In genomic region chr17:41464682-41465081, GRCh38 we compare ENCODE assay signal across 9 cellular contexts. TPM values are rescaled to one million over a fixed set of nuclear protein-coding genes. Genes with fewer than 3 reads are reported as not detected.
DNase-seq lines count a peak whose midpoint lies in the region; ATAC-seq and TF ChIP-seq lines count a peak whose summit lies in the region.
"Had no signal": no experiment of that assay in that cellular context is flagged by ENCODE, and none has a peak within 500 bp of the region (broad histone marks: within the 10 kb centered on the region; RNA-seq: fewer than 3 reads in every experiment).

No MANE protein-coding gene starts in this region.

- H3K4me3 ChIP-seq in retinal pigment epithelial cell (ENCODE audit: low read length) = no peak overlapping the region

- no peak for TF ChIP-seq CTCF in retinal pigment epithelial cell (conservative IDR thresholded peaks at IDR 0.05; ENCODE audit: low read depth, low read length)

- ATAC-seq in GM21390 (IDR thresholded peaks at IDR 0.05; ENCODE audit: unreplicated experiment) (no peak), HG02610 (IDR thresholded peaks at IDR 0.05; ENCODE audit: unreplicated experiment) (no peak)

- DNase-seq in EH (ENCODE audit: low read depth) = peak; percentile 98
- peak; percentile 97 for DNase-seq in RPMI7951 (ENCODE audit: low read depth)
- DNase-seq in fibroblast of the conjunctiva (ENCODE audit: low read depth) = peak; percentile 68
- peak; percentile 97 for DNase-seq in retinal pigment epithelial cell (ENCODE audit: low read depth)
- DNase-seq in effector CD4-positive, alpha-beta T cell = no peak
- DNase-seq in SIG-M5 (lab: John Stamatoyannopoulos, UW) = no peak
- DNase-seq: NCI-H1092 treated with DMSO at 0.1 percent for 48 hours had no signal

RNA-seq across cellular contexts. Expression of gene KRT32, which starts 2.5 kb away (rescaled TPM):
- not detected in 2 replicates for total RNA-seq in RPMI7951 (2014; rRNA removed; shearing (Covaris generic))

RNA-seq across cellular contexts. Expression of gene KRT35, which starts 16.3 kb away (rescaled TPM):
- not detected in 2 replicates for total RNA-seq in RPMI7951 (2014; rRNA removed; shearing (Covaris generic))

RNA-seq across cellular contexts. Expression of gene KRT38, which starts 23.9 kb away (rescaled TPM):
- total RNA-seq in RPMI7951 (2014; rRNA removed; shearing (Covaris generic)) = not detected in 2 replicates

RNA-seq across cellular contexts. Expression of gene KRT36, which starts 25.0 kb away (rescaled TPM):
- not detected in 2 replicates for total RNA-seq in RPMI7951 (2014; rRNA removed; shearing (Covaris generic))

RNA-seq across cellular contexts. Expression of gene KRT37, which starts 40.3 kb away (rescaled TPM):
- not detected in 2 replicates for total RNA-seq in RPMI7951 (2014; rRNA removed; shearing (Covaris generic))

Comparison
In these comparisons a context has a peak if more than half of its experiments do, and no peak if none do; other contexts are left out.
1. DNase-seq: peak in EH (single experiment), RPMI7951 (single experiment), fibroblast of the conjunctiva (single experiment) and retinal pigment epithelial cell (single experiment); none in effector CD4-positive, alpha-beta T cell (single experiment) and SIG-M5 (single experiment).